1 cellular context compared by ENCODE assay signal in the genomic region with DNA sequence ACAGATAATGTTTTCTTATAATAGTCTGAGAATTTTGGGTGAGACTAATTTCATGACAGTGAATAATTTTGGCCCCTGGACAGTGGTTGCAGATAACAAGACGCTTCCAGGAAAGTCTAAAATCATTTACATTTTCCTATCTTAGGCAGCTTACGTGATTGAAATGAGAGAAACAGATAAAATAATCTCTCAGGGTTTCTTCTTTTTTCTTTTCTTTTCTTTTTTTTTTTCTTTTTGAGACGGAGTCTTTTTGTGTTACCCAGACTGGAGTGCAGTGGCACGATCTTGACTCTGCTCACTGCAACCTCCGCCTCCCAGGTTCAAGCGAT.
TF ChIP-seq lines count a peak whose summit lies in the region.

No MANE protein-coding gene starts in this region.

TF ChIP-seq in IMR-90, 13 proteins besides CTCF, POLR2A, EP300 and RAD21:
- no peak for TF ChIP-seq MAFK (IDR thresholded peaks at IDR 0.05; ENCODE audit: low read depth, low read length)
- no peak for TF ChIP-seq RCOR1 (IDR thresholded peaks at IDR 0.05; ENCODE audit: insufficient replicate concordance, low read length)
- TF ChIP-seq SMC3 (IDR thresholded peaks at IDR 0.05; ENCODE audit: low read depth, low read length) = no peak
- no peak for TF ChIP-seq RFX5 (IDR thresholded peaks at IDR 0.05; ENCODE audit: low read depth, low read length)
- TF ChIP-seq NFE2L2 (IDR thresholded peaks at IDR 0.05; ENCODE audit: low read depth, low read length) = no peak
- no peak for TF ChIP-seq FOS (IDR thresholded peaks at IDR 0.05; ENCODE audit: low read depth, low read length)
- no peak for TF ChIP-seq ELK1 (IDR thresholded peaks at IDR 0.05; ENCODE audit: borderline replicate concordance, low read depth, low read length)
- TF ChIP-seq MAZ (IDR thresholded peaks at IDR 0.05; ENCODE audit: borderline replicate concordance, low read depth, low read length) = no peak
- TF ChIP-seq, protein P1, sequence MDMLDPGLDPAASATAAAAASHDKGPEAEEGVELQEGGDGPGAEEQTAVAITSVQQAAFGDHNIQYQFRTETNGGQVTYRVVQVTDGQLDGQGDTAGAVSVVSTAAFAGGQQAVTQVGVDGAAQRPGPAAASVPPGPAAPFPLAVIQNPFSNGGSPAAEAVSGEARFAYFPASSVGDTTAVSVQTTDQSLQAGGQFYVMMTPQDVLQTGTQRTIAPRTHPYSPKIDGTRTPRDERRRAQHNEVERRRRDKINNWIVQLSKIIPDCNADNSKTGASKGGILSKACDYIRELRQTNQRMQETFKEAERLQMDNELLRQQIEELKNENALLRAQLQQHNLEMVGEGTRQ (IDR thresholded peaks at IDR 0.05; ENCODE audit: low read depth, low read length) = no peak
- TF ChIP-seq CEBPB (IDR thresholded peaks at IDR 0.05; ENCODE audit: low read depth, low read length) = no peak
- TF ChIP-seq BHLHE40 (IDR thresholded peaks at IDR 0.05; ENCODE audit: low read depth, low read length) = no peak
- TF ChIP-seq MXI1 (IDR thresholded peaks at IDR 0.05; ENCODE audit: borderline replicate concordance, low read depth, low read length) = no peak
TF ChIP-seq in IMR-90: peak in this region for 0.
